In genomic region chr18:47175895-47176575, GRCh38 we compare ENCODE assay signal across 8 cellular contexts.
DNase-seq lines count a peak whose midpoint lies in the region; ATAC-seq and TF ChIP-seq lines count a peak whose summit lies in the region.

A gene with protein sequence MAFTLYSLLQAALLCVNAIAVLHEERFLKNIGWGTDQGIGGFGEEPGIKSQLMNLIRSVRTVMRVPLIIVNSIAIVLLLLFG (minus strand): TSS chr18:47176364. CDS start chr18:47176277, 87 bp downstream.

- H3K36me3 ChIP-seq in muscle layer of duodenum (ENCODE audit: control insufficient read depth in 1 of 2, insufficient read depth in 2 of 2, low read length in 2 of 2), result no peaks in the 10 kb centered on the region

- peak within 1 kb of the TSS; percentile 86 to 93 for H3K4me3 ChIP-seq in muscle layer of duodenum (ENCODE audit: low read depth in 1 of 2, low read length in 2 of 2)

- peak within 1 kb of the TSS; percentile 60 for H3K27ac ChIP-seq in muscle layer of duodenum (ENCODE audit: low read length)

- H3K27me3 ChIP-seq in muscle layer of duodenum (ENCODE audit: low read depth, low read length), result no peaks in the 10 kb centered on the region

- peaks cover 7 to 28% of the 10 kb centered on the region in 2 donors for H3K4me1 ChIP-seq in muscle layer of duodenum (ENCODE audit: control insufficient read depth in 1 of 2, insufficient read depth in 2 of 2, low read length in 2 of 2)

- peak; percentile 62 for TF ChIP-seq POLR2A in erythroblast (IDR thresholded peaks at IDR 0.05; ENCODE audit: low read length)

- ATAC-seq in GM21515 (IDR thresholded peaks at IDR 0.05; ENCODE audit: unreplicated experiment), result peak; percentile 92

- DNase-seq in DMS 273 (lab: John Stamatoyannopoulos, UW; ENCODE audit: unreplicated experiment) (peak; percentile 96), HuH-7.5 (ENCODE audit: low spot score) (peak; percentile 55), OCI-M1 (lab: John Stamatoyannopoulos, UW) (peak; percentile 93), activated T-cell treated with anti-CD3 and anti-CD28 coated beads for 4 hours (peak; percentile 85), erythroblast (lab: John Stamatoyannopoulos, UW) (peak; percentile 94 to 95)
- peak; percentile 82 for DNase-seq in stimulated activated CD8-positive, alpha-beta memory T cell treated with anti-CD3 and anti-CD28 coated beads, Interleukin-7, amount 100 ng/mL, for 24 hours (ENCODE audit: low read depth)

- H3K9me3 ChIP-seq in muscle layer of duodenum (ENCODE audit: control insufficient read depth in 1 of 2, low read length in 2 of 2), result no peaks in the 10 kb centered on the region

Comparison
In these comparisons a context has a peak if more than half of its experiments do, and no peak if none do; other contexts are left out.
1. Peak in every context shown above with its lines: DNase-seq, ATAC-seq, H3K4me3 ChIP-seq and H3K27ac ChIP-seq.